In genomic region chr3:69084668-69085542, GRCh38 we compare ENCODE assay signal across 8 cellular contexts. TPM values are rescaled to one million over a fixed set of nuclear protein-coding genes. Genes with fewer than 3 reads are reported as not detected.
DNase-seq lines count a peak whose midpoint lies in the region; ATAC-seq and TF ChIP-seq lines count a peak whose summit lies in the region.

Gene ARL6IP5 (plus strand): TSS chr3:69084937. CDS start chr3:69085048, 111 bp downstream.

- H3K27me3 ChIP-seq in heart left ventricle (no peaks in the 10 kb centered on the region), upper lobe of left lung (no peaks in the 10 kb centered on the region)

- TF ChIP-seq CTCF in heart left ventricle (IDR thresholded peaks at IDR 0.05), result no peak
- TF ChIP-seq CTCF in upper lobe of left lung (IDR thresholded peaks at IDR 0.05), result no peak

- H3K9me3 ChIP-seq in heart left ventricle, result no peaks in the 10 kb centered on the region
- H3K9me3 ChIP-seq in upper lobe of left lung, result no peaks in the 10 kb centered on the region

- peak; percentile 50 for ATAC-seq in HG02623 (IDR thresholded peaks at IDR 0.05; ENCODE audit: unreplicated experiment)
- peak; percentile 73 to 80 (median 75) for ATAC-seq in T-cell (replicated peaks in 1 of 4)
- peak; percentile 62 to 81 (median 70) for ATAC-seq in heart left ventricle
- ATAC-seq in upper lobe of left lung (ENCODE audit: low FRiP score in 2 of 2), result peak; percentile 89 to 92

- CTCF ChIA-PET in T-cell (lab: Charles Lee), result interaction anchor here (0.6 to 1.3 kb wide), 6 partner anchors 10 to 32 kb away, joined by 3 to 5 read pairs (median 4); partner anchors contain the start of gene TMF1 (in 1 of the 2)

- H3K4me1 ChIP-seq in heart left ventricle (peaks cover 14 to 84% (median 66%) of the 10 kb centered on the region in 12 donors), upper lobe of left lung (peaks cover 61 to 76% (median 68%) of the 10 kb centered on the region in 4 donors)

- peaks cover 72 to 80% (median 76%) of the 10 kb centered on the region in 3 donors for H3K4me1 Mint-ChIP-seq in T-cell

- peak within 1 kb of the TSS; percentile 98 to 99 for H3K27ac Mint-ChIP-seq in T-cell

- H3K36me3 Mint-ChIP-seq in T-cell, result peaks cover 9% of the 10 kb centered on the region

- TF ChIP-seq EP300 in upper lobe of left lung (IDR thresholded peaks at IDR 0.05), result peak in 1 of 4 donors; percentile 45

- 1% methylated on average over 49 of the region's 49 CpGs for WGBS in adipose tissue, 3 donors
- 1% methylated on average over 47 to 49 of the region's 49 CpGs for WGBS in heart left ventricle, 4 donors
- WGBS in upper lobe of left lung, 2 donors, result 0 to 2% methylated on average over 13 to 47 of the region's 49 CpGs

- H3K36me3 ChIP-seq in heart left ventricle, result peaks cover 0 to 20% (median 0%) of the 10 kb centered on the region in 9 donors
- H3K36me3 ChIP-seq in upper lobe of left lung, result no peaks in the 10 kb centered on the region

- no peaks in the 10 kb centered on the region for H3K9me3 Mint-ChIP-seq in T-cell

- DNase-seq in NCI-H128 (lab: John Stamatoyannopoulos, UW; ENCODE audit: unreplicated experiment), result peak; percentile 55
- peak; percentile 73 to 95 (median 90) for DNase-seq in T-cell
- DNase-seq in heart left ventricle, result peak; percentile 94 to 96 (median 96)
- DNase-seq in posterior cingulate gyrus, result peak; percentile 95 to 99 (median 96)
- DNase-seq in upper lobe of left lung, result peak; percentile 97 to 98

- H3K27ac ChIP-seq in adipose tissue (ENCODE audit: low read depth, low read length) (peak within 1 kb of the TSS; percentile 63), heart left ventricle (peak within 1 kb of the TSS; percentile 87 to 99 (median 94)), upper lobe of left lung (peak within 1 kb of the TSS; percentile 93 to 96 (median 94))

- H3K27me3 Mint-ChIP-seq in T-cell, result no peaks in the 10 kb centered on the region

- peak within 1 kb of the TSS; percentile 87 to 95 (median 90) for H3K4me3 Mint-ChIP-seq in T-cell

- intact Hi-C loops in heart left ventricle (cut with DNase I), result loop anchor here in 3 of 10 donors (2.0 to 5.0 kb wide), 3 partner anchors 32 to 73 kb away; partner anchors contain the start of genes LMOD3 (in 2 of the 3) and EOGT (in 1 of the 3)
- intact Hi-C loops in posterior cingulate gyrus (cut with DNase I), result loop anchor here (5.0 kb wide), 1 partner anchor 73 kb away; the partner anchor contains the start of gene EOGT

- POLR2A ChIA-PET in T-cell (lab: Charles Lee), result interaction anchor here (0.5 to 2.1 kb wide), 6 partner anchors 9 to 70 kb away, joined by 3 to 11 read pairs (median 6); partner anchors contain the start of gene TMF1 (in 1 of the 2)

- H3K4me3 ChIP-seq in heart left ventricle (peak within 1 kb of the TSS; percentile 58 to 97 (median 90)), upper lobe of left lung (peak within 1 kb of the TSS; percentile 56 to 91 (median 88))

- TF ChIP-seq POLR2A in GM10847 (IDR thresholded peaks at IDR 0.05; ENCODE audit: extremely low read depth, insufficient read length) (peak; percentile 40), heart left ventricle (IDR thresholded peaks at IDR 0.05) (peak in 1 of 2 donors; percentile 66), upper lobe of left lung (IDR thresholded peaks at IDR 0.05) (peak in 2 of 4 donors; percentile 51 to 82)

RNA-seq across cellular contexts. Expression of gene ARL6IP5, which starts in this region (rescaled TPM):
- total RNA-seq in T-cell (100 to 1,000 TPM; 106 to 135 (median 127) TPM), heart left ventricle (100 to 1,000 TPM; 164 to 231 (median 197) TPM), upper lobe of left lung (100 to 1,000 TPM in 4 of 6 donors, 10 to 100 TPM in 2; 34.6 to 145 (median 125) TPM)
- polyA plus RNA-seq in adipose tissue (100 to 1,000 TPM in 2 of 3 donors, 10 to 100 TPM in 1; 52.1 to 145 (median 124) TPM), heart left ventricle (100 to 1,000 TPM; 245 to 256 TPM)

Comparison
In these comparisons a context has a peak if more than half of its experiments do, and no peak if none do; other contexts are left out.
1. Peak in every context shown above with its lines: DNase-seq, ATAC-seq, H3K4me3 ChIP-seq and H3K27ac ChIP-seq.